Comparison of ENCODE assay signal across 1 cellular context in genomic region chr14:61611880-61612630, GRCh38.
TF ChIP-seq lines count a peak whose summit lies in the region.

No MANE protein-coding gene starts in this region.

TF ChIP-seq in HEK293, 187 proteins besides CTCF, POLR2A, EP300 and RAD21:
- TF ChIP-seq ZNF677 (tag by site-specific recombination; IDR thresholded peaks at IDR 0.05) (no peak), ZNF341 (tag by site-specific recombination; IDR thresholded peaks at IDR 0.05; ENCODE audit: low read depth) (peak; percentile 56), ZNF398 (tag by site-specific recombination; IDR thresholded peaks at IDR 0.05) (peak; percentile 55; the same call in 1 of the 2 replicates), ZFHX2 (tag by site-specific recombination; conservative IDR thresholded peaks at IDR 0.05) (peak; percentile 32; the same call in 1 of the 2 replicates), ZFP41 (tag by site-specific recombination; IDR thresholded peaks at IDR 0.05; ENCODE audit: borderline replicate concordance) (no peak), ZNF777 (tag by site-specific recombination; IDR thresholded peaks at IDR 0.05; ENCODE audit: borderline replicate concordance) (no peak)
